Comparison of ENCODE assay signal across 1 cellular context in the genomic region with DNA sequence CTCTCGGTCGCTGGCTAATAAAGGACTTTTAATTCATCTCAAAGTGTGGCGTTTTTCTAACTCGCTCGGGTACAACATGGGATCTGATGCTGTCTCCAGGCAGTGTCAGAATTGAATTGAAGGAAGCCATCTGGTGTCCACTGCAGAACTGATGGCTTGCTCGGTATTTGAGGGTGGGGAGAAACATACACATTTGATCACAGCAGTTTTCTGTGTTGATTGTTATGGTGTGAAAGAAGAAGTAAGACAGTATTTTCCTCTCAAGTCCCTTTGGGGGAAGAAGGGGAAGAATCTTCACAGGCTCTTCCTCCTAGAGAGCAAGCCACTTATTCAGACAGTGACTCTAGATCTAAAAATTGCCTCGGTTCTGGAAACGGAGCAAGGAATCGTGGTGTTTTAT.
TF ChIP-seq lines count a peak whose summit lies in the region.

No MANE protein-coding gene starts in this region.

TF ChIP-seq in IMR-90, 13 proteins besides CTCF, POLR2A, EP300 and RAD21:
- no peak for TF ChIP-seq CHD1 (IDR thresholded peaks at IDR 0.05; ENCODE audit: low read depth, low read length)
- no peak for TF ChIP-seq FOS (IDR thresholded peaks at IDR 0.05; ENCODE audit: low read depth, low read length)
- TF ChIP-seq, protein P1, sequence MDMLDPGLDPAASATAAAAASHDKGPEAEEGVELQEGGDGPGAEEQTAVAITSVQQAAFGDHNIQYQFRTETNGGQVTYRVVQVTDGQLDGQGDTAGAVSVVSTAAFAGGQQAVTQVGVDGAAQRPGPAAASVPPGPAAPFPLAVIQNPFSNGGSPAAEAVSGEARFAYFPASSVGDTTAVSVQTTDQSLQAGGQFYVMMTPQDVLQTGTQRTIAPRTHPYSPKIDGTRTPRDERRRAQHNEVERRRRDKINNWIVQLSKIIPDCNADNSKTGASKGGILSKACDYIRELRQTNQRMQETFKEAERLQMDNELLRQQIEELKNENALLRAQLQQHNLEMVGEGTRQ (IDR thresholded peaks at IDR 0.05; ENCODE audit: low read depth, low read length), result no peak
- no peak for TF ChIP-seq CEBPB (IDR thresholded peaks at IDR 0.05; ENCODE audit: low read depth, low read length)
- TF ChIP-seq RCOR1 (IDR thresholded peaks at IDR 0.05; ENCODE audit: insufficient replicate concordance, low read length), result no peak
- no peak for TF ChIP-seq RFX5 (IDR thresholded peaks at IDR 0.05; ENCODE audit: low read depth, low read length)
- TF ChIP-seq, protein P2, sequence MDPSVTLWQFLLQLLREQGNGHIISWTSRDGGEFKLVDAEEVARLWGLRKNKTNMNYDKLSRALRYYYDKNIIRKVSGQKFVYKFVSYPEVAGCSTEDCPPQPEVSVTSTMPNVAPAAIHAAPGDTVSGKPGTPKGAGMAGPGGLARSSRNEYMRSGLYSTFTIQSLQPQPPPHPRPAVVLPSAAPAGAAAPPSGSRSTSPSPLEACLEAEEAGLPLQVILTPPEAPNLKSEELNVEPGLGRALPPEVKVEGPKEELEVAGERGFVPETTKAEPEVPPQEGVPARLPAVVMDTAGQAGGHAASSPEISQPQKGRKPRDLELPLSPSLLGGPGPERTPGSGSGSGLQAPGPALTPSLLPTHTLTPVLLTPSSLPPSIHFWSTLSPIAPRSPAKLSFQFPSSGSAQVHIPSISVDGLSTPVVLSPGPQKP (IDR thresholded peaks at IDR 0.05; ENCODE audit: borderline replicate concordance, low read depth, low read length), result no peak
- TF ChIP-seq MXI1 (IDR thresholded peaks at IDR 0.05; ENCODE audit: borderline replicate concordance, low read depth, low read length), result no peak
- no peak for TF ChIP-seq NFE2L2 (IDR thresholded peaks at IDR 0.05; ENCODE audit: low read depth, low read length)
- no peak for TF ChIP-seq SMC3 (IDR thresholded peaks at IDR 0.05; ENCODE audit: low read depth, low read length)
- TF ChIP-seq MAFK (IDR thresholded peaks at IDR 0.05; ENCODE audit: low read depth, low read length), result no peak
- TF ChIP-seq BHLHE40 (IDR thresholded peaks at IDR 0.05; ENCODE audit: low read depth, low read length), result no peak
- no peak for TF ChIP-seq MAZ (IDR thresholded peaks at IDR 0.05; ENCODE audit: borderline replicate concordance, low read depth, low read length)
